Comparison of ENCODE assay signal across 8 cellular contexts in genomic region chr22:30277547-30278344, GRCh38. TPM values are rescaled to one million over a fixed set of nuclear protein-coding genes. Genes with fewer than 3 reads are reported as not detected.
DNase-seq lines count a peak whose midpoint lies in the region; ATAC-seq and TF ChIP-seq lines count a peak whose summit lies in the region.

No MANE protein-coding gene starts in this region.

- DNase-seq in AG08395 (ENCODE audit: low spot score), result peak; percentile 60
- peak; percentile 92 for DNase-seq in M059J (ENCODE audit: low read depth)
- DNase-seq in chondrocyte (ENCODE audit: low spot score), result no peak
- DNase-seq in mesendoderm, result no peak
- no peak for DNase-seq in NCI-H2196 treated with DMSO at 0.1 percent for 48 hours (lab: John Stamatoyannopoulos, UW; ENCODE audit: unreplicated experiment)
- no peak for DNase-seq in NCI-H1694 treated with DMSO at 0.1 percent for 48 hours (lab: John Stamatoyannopoulos, UW)

- no peaks in the 10 kb centered on the region for H3K79me2 ChIP-seq in mesendoderm (ENCODE audit: control insufficient read depth, insufficient read depth, low read length)

- H3K79me1 ChIP-seq in mesendoderm (ENCODE audit: low read length), result no peaks in the 10 kb centered on the region

- H3K27me3 Mint-ChIP-seq in chondrocyte (ENCODE audit: low read depth), result no peaks in the 10 kb centered on the region

- H2BK15ac ChIP-seq in mesendoderm (replicated peaks; ENCODE audit: low read depth), result no peak overlapping the region

- H3K4me2 ChIP-seq in mesendoderm (ENCODE audit: low read length), result no peak overlapping the region

- no peak overlapping the region for H3K23ac ChIP-seq in mesendoderm (ENCODE audit: low read length)

- H2BK120ac ChIP-seq in mesendoderm (ENCODE audit: low read depth, low read length), result no peak overlapping the region

- peak overlapping the region; percentile 31 for H3K4me3 Mint-ChIP-seq in chondrocyte (ENCODE audit: unreplicated experiment)

- H3K36me3 Mint-ChIP-seq in chondrocyte (ENCODE audit: low read depth), result no peaks in the 10 kb centered on the region

- H4K8ac ChIP-seq in mesendoderm (ENCODE audit: low read depth, low read length), result no peak overlapping the region

- no CpG with 5 or more reads among the region's 14 CpGs for WGBS in mesendoderm (ENCODE audit: extremely low coverage, insufficient coverage, low lambda C conversion rate)

- no peak overlapping the region for H4K5ac ChIP-seq in mesendoderm (ENCODE audit: low read length)

- no peak overlapping the region for H3K4me3 ChIP-seq in mesendoderm (ENCODE audit: low read length)

- H3K36me3 ChIP-seq in mesendoderm (ENCODE audit: control insufficient read depth, insufficient read depth, low read length), result no peaks in the 10 kb centered on the region

- H2BK5ac ChIP-seq in mesendoderm (ENCODE audit: low read length), result no peak overlapping the region

- H3K18ac ChIP-seq in mesendoderm (ENCODE audit: low read length), result no peak overlapping the region

- peaks cover 16% of the 10 kb centered on the region for H3K4me1 Mint-ChIP-seq in chondrocyte (ENCODE audit: low read depth)

- TF ChIP-seq CTCF in chondrocyte (IDR thresholded peaks at IDR 0.05), result no peak

- no peak overlapping the region for H3K9ac ChIP-seq in mesendoderm (ENCODE audit: low read length)

- no peak overlapping the region for H2AK5ac ChIP-seq in mesendoderm (ENCODE audit: low read length)

- H3K4me1 ChIP-seq in mesendoderm (ENCODE audit: control insufficient read depth, low read depth, low read length), result no peaks in the 10 kb centered on the region

- H3K9me3 Mint-ChIP-seq in chondrocyte (ENCODE audit: low read depth), result no peaks in the 10 kb centered on the region

- ATAC-seq in GM19023 (IDR thresholded peaks at IDR 0.05; ENCODE audit: unreplicated experiment) (no peak), HG02885 (IDR thresholded peaks at IDR 0.05; ENCODE audit: poor library complexity, unreplicated experiment) (no peak)

- H3K27ac Mint-ChIP-seq in chondrocyte (ENCODE audit: unreplicated experiment), result peak overlapping the region; percentile 29

- H3K27ac ChIP-seq in mesendoderm (ENCODE audit: low read depth, low read length), result no peak overlapping the region

- H3K27me3 ChIP-seq in mesendoderm (ENCODE audit: insufficient read depth, low read length, poor library complexity), result no peaks in the 10 kb centered on the region

- H3K4ac ChIP-seq in mesendoderm (ENCODE audit: low read depth, low read length), result no peak overlapping the region

- peak overlapping the region; percentile 50 for H3K56ac ChIP-seq in mesendoderm (ENCODE audit: low read length)

RNA-seq across cellular contexts. Expression of gene OSM, which starts 11.1 kb away (rescaled TPM):
- not detected in 2 replicates for total RNA-seq in M059J (2014; rRNA removed; shearing (Covaris generic))
- total RNA-seq in chondrocyte, result not detected in 3 replicates
- polyA plus RNA-seq in mesendoderm (2013, experiment 1 of 2), result not detected
- polyA plus RNA-seq in mesendoderm (2013, experiment 2 of 2), result not detected

RNA-seq across cellular contexts. Expression of gene CASTOR1, which starts 11.6 kb away (rescaled TPM):
- 2.8 and 4.5 TPM in 2 replicates for total RNA-seq in M059J (2014; rRNA removed; shearing (Covaris generic))
- 12.1 to 18.9 TPM (median 17.0 TPM) in 3 replicates for total RNA-seq in chondrocyte
- polyA plus RNA-seq in mesendoderm (2013, experiment 1 of 2), result 3.3 TPM
- 3.4 TPM for polyA plus RNA-seq in mesendoderm (2013, experiment 2 of 2)

RNA-seq across cellular contexts. Expression of gene LIF, which starts 31.2 kb away (rescaled TPM):
- 7.5 and 9.9 TPM in 2 replicates for total RNA-seq in M059J (2014; rRNA removed; shearing (Covaris generic))
- 18.9 to 21.5 TPM (median 21.3 TPM) in 3 replicates for total RNA-seq in chondrocyte
- 1.0 TPM for polyA plus RNA-seq in mesendoderm (2013, experiment 1 of 2)
- 0.84 TPM for polyA plus RNA-seq in mesendoderm (2013, experiment 2 of 2)

RNA-seq across cellular contexts. Expression of gene TBC1D10A, which starts 49.0 kb away (rescaled TPM):
- 13.5 and 20.9 TPM in 2 replicates for total RNA-seq in M059J (2014; rRNA removed; shearing (Covaris generic))
- 24.3 to 28.0 TPM (median 26.9 TPM) in 3 replicates for total RNA-seq in chondrocyte
- 2.7 TPM for polyA plus RNA-seq in mesendoderm (2013, experiment 1 of 2)
- 2.6 TPM for polyA plus RNA-seq in mesendoderm (2013, experiment 2 of 2)

Comparison
In these comparisons a context has a peak if more than half of its experiments do, and no peak if none do; other contexts are left out.
1. DNase-seq: peak in AG08395 (single experiment) and M059J (single experiment); none in chondrocyte (single experiment), mesendoderm (single experiment), NCI-H2196 treated with DMSO at 0.1 percent for 48 hours (single experiment) and NCI-H1694 treated with DMSO at 0.1 percent for 48 hours (single experiment).